Comparison of ENCODE assay signal across 20 cellular contexts in the genomic region with DNA sequence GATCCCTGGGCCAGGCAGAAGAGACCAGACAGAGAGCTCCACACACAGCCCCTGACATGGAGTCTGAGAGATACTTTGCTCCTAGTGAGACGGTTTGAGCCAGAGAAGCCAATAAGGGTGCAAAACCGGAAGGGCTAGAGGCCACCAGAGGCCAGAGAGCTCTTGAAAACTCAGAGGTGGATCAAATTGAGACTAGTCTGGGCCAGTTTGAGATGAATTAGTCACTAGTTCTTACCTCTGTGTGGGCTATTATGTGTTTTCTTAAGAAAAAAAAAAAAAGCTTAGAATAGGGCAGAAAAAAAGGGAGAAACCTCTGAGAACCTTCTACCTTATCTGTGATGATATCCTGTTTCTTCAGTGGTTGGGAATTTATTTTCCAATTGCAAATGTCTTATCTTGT.
DNase-seq lines count a peak whose midpoint lies in the region; ATAC-seq, FAIRE-seq and TF ChIP-seq lines count a peak whose summit lies in the region.
"Had no signal": no experiment of that assay in that cellular context is flagged by ENCODE, and none has a peak within 500 bp of the region (broad histone marks: within the 10 kb centered on the region; RNA-seq: fewer than 3 reads in every experiment).

No MANE protein-coding gene starts in this region.

- H3K4me3 ChIP-seq in astrocyte of the spinal cord (ENCODE audit: low read depth, low read length) (no peak overlapping the region), keratinocyte (ENCODE audit: control insufficient read depth in 2 of 3, extremely low read depth in 1 of 3, insufficient read depth in 2 of 3, low read depth in 1 of 3, low read length in 3 of 3) (peak overlapping the region in 1 of 3 experiments; percentile 13), transverse colon (no peak overlapping the region)
- H3K4me3 ChIP-seq: BLaER1, lung had no signal

- TF ChIP-seq EP300 in transverse colon (IDR thresholded peaks at IDR 0.05; ENCODE audit: low read depth), result no peak

- TF ChIP-seq CTCF in astrocyte of the spinal cord (IDR thresholded peaks at IDR 0.05; ENCODE audit: low read depth, low read length), result no peak
- no peak for TF ChIP-seq CTCF in keratinocyte (optimal IDR thresholded peaks at IDR 0.05 in 1 of 3, IDR thresholded peaks at IDR 0.05 in 1 of 3, conservative IDR thresholded peaks at IDR 0.05 in 1 of 3; ENCODE audit: extremely low read depth in 1 of 3, insufficient read depth in 2 of 3, low read length in 3 of 3)
- TF ChIP-seq CTCF in transverse colon (IDR thresholded peaks at IDR 0.05), result no peak

- no peak for TF ChIP-seq POLR2A in transverse colon (IDR thresholded peaks at IDR 0.05)

- dilution Hi-C loops in keratinocyte (cut with MboI; ENCODE audit: extremely low pct_ligation_motif_present, low sequenced_read_pairs), result no loop called here

- H3K27ac ChIP-seq in keratinocyte (ENCODE audit: control insufficient read depth, insufficient read depth, low read length), result peak overlapping the region; percentile 87
- H3K27ac ChIP-seq in transverse colon, result peak overlapping the region; percentile 62 to 78 (median 74)
- H3K27ac ChIP-seq: BLaER1 had no signal

- H3K9ac ChIP-seq in keratinocyte (ENCODE audit: control insufficient read depth, extremely low read depth, insufficient read depth, low read length), result peak overlapping the region; percentile 60
- H3K9ac ChIP-seq: BLaER1 had no signal

- DNase-seq in HT-29 (ENCODE audit: low spot score) (peak; percentile 9), astrocyte of the spinal cord (ENCODE audit: low read depth, low spot score) (peak; percentile 68), keratinocyte (ENCODE audit: low read depth, low spot score) (peak; percentile 42), transverse colon (no peak)
- DNase-seq: activated CD4-positive, alpha-beta T cell treated with anti-CD3 and anti-CD28 coated beads for 1 hour; activated CD8-positive, alpha-beta memory T cell treated with anti-CD3 and anti-CD28 coated beads, Interleukin-2, amount 50 U/mL, for 4 hours; activated naive CD4-positive, alpha-beta T cell; DMS153; effector CD8-positive, alpha-beta T cell; foreskin melanocyte; natural killer cell; NCI-H2107; stimulated activated CD4-positive, alpha-beta T cell treated with anti-CD3 and anti-CD28 coated beads, Interleukin-1b, Interleukin-23, amount 100 ng/mL, for 48 hours; substantia nigra had no signal

- peak overlapping the region; percentile 42 for H3K4me2 ChIP-seq in keratinocyte (ENCODE audit: control insufficient read depth, extremely low read depth, insufficient read depth, low read depth, low read length)
- H3K4me2 ChIP-seq: BLaER1 had no signal

- in situ Hi-C loops in astrocyte of the spinal cord (cut with HindIII; ENCODE audit: low sequenced_read_pairs), result no loop called here
- in situ Hi-C loops in transverse colon (cut with MboI; ENCODE audit: low pct_ligation_motif_present in 1 of 4, low pct_unique_long_range_greater_than_20kb in 1 of 4, low sequenced_read_pairs in 3 of 4), result no loop called here

- H2AFZ ChIP-seq in keratinocyte (ENCODE audit: control insufficient read depth, low read length), result peak overlapping the region; percentile 68

- H3K27me3 ChIP-seq in keratinocyte (ENCODE audit: control insufficient read depth, extremely low read depth, insufficient read depth, low read length) (no peaks in the 10 kb centered on the region), transverse colon (no peaks in the 10 kb centered on the region)
- H3K27me3 ChIP-seq: BLaER1 had no signal

- peaks cover 34% of the 10 kb centered on the region for H3K4me1 ChIP-seq in keratinocyte (ENCODE audit: control insufficient read depth, extremely low read depth, insufficient read depth, low read length)
- peaks cover 0 to 14% (median 9%) of the 10 kb centered on the region in 4 donors for H3K4me1 ChIP-seq in transverse colon
- H3K4me1 ChIP-seq: BLaER1 had no signal

- WGBS in transverse colon (ENCODE audit: low coverage in 1 of 2), 2 donors, result 62% methylated on average over 2 of the region's 2 CpGs; no CpG with 5 or more reads in 1 of the 2 donors

- H3K79me2 ChIP-seq in keratinocyte (ENCODE audit: control insufficient read depth, insufficient read depth, low read length), result no peaks in the 10 kb centered on the region

- ATAC-seq in HG03342 (IDR thresholded peaks at IDR 0.05; ENCODE audit: unreplicated experiment) (no peak), GM21367 (IDR thresholded peaks at IDR 0.05; ENCODE audit: unreplicated experiment) (no peak), HG03571 (IDR thresholded peaks at IDR 0.05; ENCODE audit: unreplicated experiment) (no peak)
- ATAC-seq: natural killer cell, Right ventricle myocardium inferior had no signal

- FAIRE-seq in keratinocyte (lab: Jason Lieb, UNC), result peak; percentile 79

- H3K9me1 ChIP-seq in keratinocyte (ENCODE audit: control insufficient read depth, extremely low read depth, insufficient read depth, low read length), result no peaks in the 10 kb centered on the region

- H3K9me3 ChIP-seq in keratinocyte (ENCODE audit: control insufficient read depth, low read depth, low read length) (no peaks in the 10 kb centered on the region), transverse colon (no peaks in the 10 kb centered on the region)
- H3K9me3 ChIP-seq: BLaER1 had no signal

- no peaks in the 10 kb centered on the region for H3K36me3 ChIP-seq in keratinocyte (ENCODE audit: control insufficient read depth in 2 of 2, extremely low read depth in 1 of 2, insufficient read depth in 2 of 2, low read length in 2 of 2)
- H3K36me3 ChIP-seq in transverse colon, result no peaks in the 10 kb centered on the region
- H3K36me3 ChIP-seq: BLaER1 had no signal

- intact Hi-C loops in transverse colon (cut with DNase I; ENCODE audit: low total_unique reads), result no loop called here

- no peaks in the 10 kb centered on the region for H4K20me1 ChIP-seq in keratinocyte (ENCODE audit: control insufficient read depth, extremely low read depth, insufficient read depth, low read length)
- H4K20me1 ChIP-seq: BLaER1 had no signal
